In the genomic region with DNA sequence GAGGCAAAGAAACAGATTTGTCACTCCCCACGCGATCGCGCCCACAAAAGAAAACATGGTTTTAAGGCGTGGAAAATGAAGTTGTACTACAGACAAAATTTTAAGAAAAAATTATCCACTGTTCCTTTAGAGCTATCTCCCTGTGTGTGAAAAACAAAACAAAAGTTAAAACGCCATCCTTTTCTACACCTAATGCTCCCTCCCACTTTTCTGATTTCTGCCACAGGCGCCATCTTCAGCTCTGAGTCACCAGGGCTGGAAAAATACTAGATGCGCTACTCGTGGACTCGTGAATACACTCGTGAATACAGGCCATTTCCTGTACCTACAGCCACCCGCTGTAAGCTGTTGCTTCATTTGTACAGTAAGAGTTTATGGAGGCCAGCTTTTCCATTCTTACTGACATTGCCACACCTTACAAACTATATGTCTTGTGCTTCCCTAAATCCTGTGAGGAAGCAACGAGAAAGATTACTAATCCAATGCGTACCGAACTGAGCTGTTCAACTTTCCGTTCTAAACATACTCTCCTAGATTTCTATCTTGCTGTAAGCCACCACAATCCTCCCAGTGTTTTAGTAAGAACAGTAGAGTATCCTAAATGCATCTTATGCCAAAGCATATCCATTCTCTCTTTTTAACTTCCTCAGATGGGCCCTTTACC, we compare ENCODE assay signal across 8 cellular contexts. TPM values are rescaled to one million over a fixed set of nuclear protein-coding genes. Genes with fewer than 3 reads are reported as not detected.
DNase-seq lines count a peak whose midpoint lies in the region; ATAC-seq and TF ChIP-seq lines count a peak whose summit lies in the region.

No MANE protein-coding gene starts in this region.

- H3K36me3 ChIP-seq in right lobe of liver, result no peaks in the 10 kb centered on the region

- ATAC-seq in HG03095 (IDR thresholded peaks at IDR 0.05; ENCODE audit: unreplicated experiment), result peak; percentile 30
- peak; percentile 58 to 69 (median 62) for ATAC-seq in right lobe of liver

- H3K27me3 ChIP-seq in right lobe of liver, result no peaks in the 10 kb centered on the region

- H3K9me3 Mint-ChIP-seq in activated CD4-positive, alpha-beta T cell treated with anti-CD3 and anti-CD28 coated beads, Interleukin-2, amount 10 ng/mL, durations not matched to agents 24 days and 14 days, result no peaks in the 10 kb centered on the region

- no peaks in the 10 kb centered on the region for H3K9me3 ChIP-seq in right lobe of liver

- H3K27me3 Mint-ChIP-seq in activated CD4-positive, alpha-beta T cell treated with anti-CD3 and anti-CD28 coated beads, Interleukin-2, amount 10 ng/mL, durations not matched to agents 24 days and 14 days, result no peaks in the 10 kb centered on the region

- TF ChIP-seq CTCF in GM13976 (IDR thresholded peaks at IDR 0.05; ENCODE audit: borderline replicate concordance, control extremely low read depth, extremely low read depth, insufficient read depth, missing control alignments), result no peak
- no peak for TF ChIP-seq CTCF in right lobe of liver (IDR thresholded peaks at IDR 0.05)

- under 1% methylated on average over 16 of the region's 16 CpGs for WGBS in right lobe of liver (ENCODE audit: insufficient coverage, low coverage, low lambda C conversion rate, missing lambda C conversion rate)

- intact Hi-C loops in activated CD4-positive, alpha-beta T cell treated with anti-CD3 and anti-CD28 coated beads, Interleukin-2, amount 10 ng/mL, durations not matched to agents 24 days and 14 days (cut with micrococcal nuclease), result loop anchor here (1.0 to 5.0 kb wide), 6 partner anchors 39 to 791 kb away; a partner anchor contains a TSS
- intact Hi-C loops in right lobe of liver (cut with DNase I), result no loop called here

- in situ Hi-C loops in GM13976 (cut with MboI; ENCODE audit: low sequenced_read_pairs, unreplicated experiment), result no loop called here

- H3K4me1 Mint-ChIP-seq in activated CD4-positive, alpha-beta T cell treated with anti-CD3 and anti-CD28 coated beads, Interleukin-2, amount 10 ng/mL, durations not matched to agents 24 days and 14 days, result peaks cover 15% of the 10 kb centered on the region

- peak overlapping the region; percentile 96 to 99 (median 99) for H3K27ac ChIP-seq in right lobe of liver

- H3K36me3 Mint-ChIP-seq in activated CD4-positive, alpha-beta T cell treated with anti-CD3 and anti-CD28 coated beads, Interleukin-2, amount 10 ng/mL, durations not matched to agents 24 days and 14 days (ENCODE audit: low read depth), result peaks cover 32% of the 10 kb centered on the region

- peak overlapping the region; percentile 83 to 90 (median 86) for H3K4me3 ChIP-seq in right lobe of liver

- DNase-seq in GM13976 (ENCODE audit: low spot score) (peak; percentile 37), NCI-H345 treated with DMSO at 0.1 percent for 48 hours (lab: John Stamatoyannopoulos, UW; ENCODE audit: unreplicated experiment) (peak; percentile 82), dermis microvascular lymphatic vessel endothelial cell (ENCODE audit: low read depth in 2 of 2) (peak; percentile 93 to 95), right lobe of liver (peak; percentile 42 to 59 (median 50)), NCI-H1048 (lab: John Stamatoyannopoulos, UW) (no peak)
- DNase-seq in activated CD4-positive, alpha-beta T cell treated with anti-CD3 and anti-CD28 coated beads, Interleukin-2, amount 10 ng/mL, durations not matched to agents 24 days and 14 days, result peak; percentile 90
- DNase-seq in stimulated activated CD4-positive, alpha-beta T cell treated with anti-CD3 and anti-CD28 coated beads, Interleukin-4, amount 100 ng/mL, for 24 hours, result peak; percentile 77

- H3K27ac Mint-ChIP-seq in activated CD4-positive, alpha-beta T cell treated with anti-CD3 and anti-CD28 coated beads, Interleukin-2, amount 10 ng/mL, durations not matched to agents 24 days and 14 days, result no peak overlapping the region

- no peak for TF ChIP-seq POLR2A in right lobe of liver (IDR thresholded peaks at IDR 0.05)

- H3K4me3 Mint-ChIP-seq in activated CD4-positive, alpha-beta T cell treated with anti-CD3 and anti-CD28 coated beads, Interleukin-2, amount 10 ng/mL, durations not matched to agents 24 days and 14 days, result no peak overlapping the region

- H3K4me1 ChIP-seq in right lobe of liver, result peaks cover 0 to 9% (median 0%) of the 10 kb centered on the region in 4 donors

RNA-seq across cellular contexts. Expression of a gene that starts 0.8 kb away (rescaled TPM):
- 155 and 160 TPM in 2 replicates for total RNA-seq in activated CD4-positive, alpha-beta T cell treated with anti-CD3 and anti-CD28 coated beads, Interleukin-2, amount 10 ng/mL, durations not matched to agents 24 days and 14 days
- total RNA-seq in dermis microvascular lymphatic vessel endothelial cell (5.6 and 8.3 TPM in 2 replicates), right lobe of liver (1 to 10 TPM; 4.7 to 9.2 (median 8.0) TPM)

Comparison
In these comparisons a context has a peak if more than half of its experiments do, and no peak if none do; other contexts are left out.
1. RNA of a gene that starts 0.8 kb away (total RNA-seq): 155 to 160 TPM in activated CD4-positive, alpha-beta T cell treated with anti-CD3 and anti-CD28 coated beads, Interleukin-2, amount 10 ng/mL, durations not matched to agents 24 days and 14 days; 4.7 to 9.2 TPM in right lobe of liver and 5.6 to 8.3 TPM in dermis microvascular lymphatic vessel endothelial cell; every median in the first group is over 10 times any median in the second.